In genomic region chr19:45693168-45693788, GRCh38 we compare ENCODE assay signal across 8 cellular contexts. TPM values are rescaled to one million over a fixed set of nuclear protein-coding genes. Genes with fewer than 3 reads are reported as not detected.
DNase-seq lines count a peak whose midpoint lies in the region; ATAC-seq and FAIRE-seq lines count a peak whose summit lies in the region.

No MANE protein-coding gene starts in this region.

- H3K27ac Mint-ChIP-seq in IgD-negative memory B cell = peak overlapping the region; percentile 89 to 98 (median 96)

- no peaks in the 10 kb centered on the region for H3K27me3 Mint-ChIP-seq in IgD-negative memory B cell

- no peak for ATAC-seq in HG03196 (IDR thresholded peaks at IDR 0.05; ENCODE audit: unreplicated experiment)

- H3K4me3 Mint-ChIP-seq in IgD-negative memory B cell = peak overlapping the region; percentile 88 to 100 (median 98)

- H3K4me1 Mint-ChIP-seq in IgD-negative memory B cell = peaks cover 6 to 14% (median 12%) of the 10 kb centered on the region in 3 donors

- peak overlapping the region; percentile 80 for H3K27ac ChIP-seq in temporal lobe (ENCODE audit: low read depth, low read length)

- no peaks in the 10 kb centered on the region for H3K9me3 Mint-ChIP-seq in IgD-negative memory B cell

- peaks cover 3% of the 10 kb centered on the region for H3K36me3 Mint-ChIP-seq in IgD-negative memory B cell

- peak; percentile 80 for DNase-seq in Caki2 (ENCODE audit: low read depth)
- peak; percentile 35 for DNase-seq in RCC 7860 (ENCODE audit: low spot score)
- DNase-seq in activated naive CD4-positive, alpha-beta T cell (lab: John Stamatoyannopoulos, UW) = peak; percentile 56 to 70 (median 63)
- peak; percentile 76 for DNase-seq in germinal center (ENCODE audit: low spot score)
- DNase-seq in nucleus accumbens (lab: John Stamatoyannopoulos, UW) = peak in 51 of 56 donors; percentile 2 to 84 (median 43)

- no peak for FAIRE-seq in RCC 7860 (lab: Jason Lieb, UNC)

- in situ Hi-C loops in Caki2 (cut with HindIII; ENCODE audit: low pct_unique_long_range_greater_than_20kb, low sequenced_read_pairs) = no loop called here

RNA-seq across cellular contexts. Expression of gene QPCTL, which starts 0.8 kb away (rescaled TPM):
- total RNA-seq in Caki2 (2014; rRNA removed; shearing (Covaris generic); ENCODE audit: low replicate concordance) = 31.2 and 35.6 TPM in 2 replicates
- 2.7 TPM for polyA plus RNA-seq in IgD-negative memory B cell
- 4.2 TPM for total RNA-seq in temporal lobe

RNA-seq across cellular contexts. Expression of gene SNRPD2, which starts 1.5 kb away (rescaled TPM):
- 578 and 718 TPM in 2 replicates for total RNA-seq in Caki2 (2014; rRNA removed; shearing (Covaris generic); ENCODE audit: low replicate concordance)
- 841 TPM for polyA plus RNA-seq in IgD-negative memory B cell
- total RNA-seq in temporal lobe = 101 TPM

RNA-seq across cellular contexts. Expression of gene GIPR, which starts 25.3 kb away (rescaled TPM):
- total RNA-seq in Caki2 (2014; rRNA removed; shearing (Covaris generic); ENCODE audit: low replicate concordance) = 0.44 TPM in 1 of 2 replicates, not detected in the other
- polyA plus RNA-seq in IgD-negative memory B cell = not detected
- 0.25 TPM for total RNA-seq in temporal lobe

RNA-seq across cellular contexts. Expression of gene FBXO46, which starts 37.4 kb away (rescaled TPM):
- total RNA-seq in Caki2 (2014; rRNA removed; shearing (Covaris generic); ENCODE audit: low replicate concordance) = 21.0 and 22.0 TPM in 2 replicates
- 23.7 TPM for polyA plus RNA-seq in IgD-negative memory B cell
- total RNA-seq in temporal lobe = 7.6 TPM

RNA-seq across cellular contexts. Expression of gene MEIOSIN, which starts 40.0 kb away (rescaled TPM):
- total RNA-seq in Caki2 (2014; rRNA removed; shearing (Covaris generic); ENCODE audit: low replicate concordance) = 0.35 TPM in 1 of 2 replicates, not detected in the other
- polyA plus RNA-seq in IgD-negative memory B cell = not detected
- not detected for total RNA-seq in temporal lobe
